Comparison of ENCODE assay signal across 8 cellular contexts in genomic region chr11:95150977-95151684, GRCh38.
DNase-seq lines count a peak whose midpoint lies in the region; ATAC-seq and TF ChIP-seq lines count a peak whose summit lies in the region.

No MANE protein-coding gene starts in this region.

- peak; percentile 97 for TF ChIP-seq CTCF in Panc1 (IDR thresholded peaks at IDR 0.05)
- TF ChIP-seq CTCF in fibroblast of the aortic adventitia (IDR thresholded peaks at IDR 0.05; ENCODE audit: insufficient read depth, low read length) = peak; percentile 71
- TF ChIP-seq CTCF in nephron (IDR thresholded peaks at IDR 0.05; ENCODE audit: unreplicated experiment in 3 of 3) = peak; percentile 73 to 75 (median 75)

- ATAC-seq in GM21390 (IDR thresholded peaks at IDR 0.05; ENCODE audit: unreplicated experiment) = peak; percentile 90
- ATAC-seq in Panc1 = peak; percentile 89
- ATAC-seq in stimulated activated naive CD8-positive, alpha-beta T cell treated with anti-CD3 and anti-CD28 coated beads, Interleukin-15, Interleukin-2, amounts not matched to agents 100 U/mL and 50 U/mL, for 24 hours = peak; percentile 95

- H3K9me3 ChIP-seq in Panc1 (ENCODE audit: control insufficient read depth, insufficient read depth, low read depth, low read length) = no peaks in the 10 kb centered on the region

- no peaks in the 10 kb centered on the region for H3K9me3 Mint-ChIP-seq in nephron

- H3K27ac ChIP-seq in Panc1 (ENCODE audit: low read length) = peak overlapping the region; percentile 70

- peak overlapping the region; percentile 57 to 70 for H3K4me3 ChIP-seq in Panc1 (ENCODE audit: low read depth in 2 of 2, low read length in 2 of 2)
- peak overlapping the region; percentile 62 for H3K4me3 ChIP-seq in fibroblast of the aortic adventitia (ENCODE audit: low read depth, low read length)

- peaks cover 70% of the 10 kb centered on the region for H3K4me1 Mint-ChIP-seq in nephron

- peaks cover 23% of the 10 kb centered on the region for H3K4me1 ChIP-seq in Panc1 (ENCODE audit: control insufficient read depth, insufficient read depth, low read length)

- intact Hi-C loops in Panc1 (cut with micrococcal nuclease; ENCODE audit: unreplicated experiment) = loop anchor here (1.0 to 10.0 kb wide), 4 partner anchors 82 to 615 kb away; partner anchors contain the start of genes CWC15 and KDM4D

- H3K36me3 ChIP-seq in Panc1 (ENCODE audit: control insufficient read depth, insufficient read depth, low read length) = no peaks in the 10 kb centered on the region

- BruUV-seq in Panc1 (replicated peaks; lab: Mats Ljungman, UMichigan) = no TSS peak

- H3K27me3 Mint-ChIP-seq in nephron (ENCODE audit: low read depth) = peaks cover 3% of the 10 kb centered on the region

- H3K36me3 Mint-ChIP-seq in nephron (ENCODE audit: low read depth) = no peaks in the 10 kb centered on the region

- peak; percentile 83 for DNase-seq in DMS 273 (lab: John Stamatoyannopoulos, UW; ENCODE audit: unreplicated experiment)
- DNase-seq in HUDEP-2 (lab: John Stamatoyannopoulos, UW; ENCODE audit: unreplicated experiment in 76 of 76) = peak in 75 of 76 experiments; percentile 47 to 96 (median 91)
- peak; percentile 86 for DNase-seq in Panc1 (ENCODE audit: low read depth, low spot score)
- DNase-seq in activated T-helper 9 cell treated with anti-CD3 and anti-CD28 coated beads, Interleukin-2, amount 50 U/mL, for 16 hours (ENCODE audit: low read depth) = peak; percentile 82
- DNase-seq in fibroblast of the aortic adventitia (ENCODE audit: low read depth) = peak; percentile 91
- DNase-seq in stimulated activated naive CD8-positive, alpha-beta T cell treated with anti-CD3 and anti-CD28 coated beads, Interleukin-15, Interleukin-2, amounts not matched to agents 100 U/mL and 50 U/mL, for 24 hours = peak; percentile 91

- CTCF ChIA-PET in Panc1 (lab: Charles Lee) = interaction anchor here (0.8 to 1.3 kb wide), 4 partner anchors 9 to 614 kb away, joined by 3 to 9 read pairs (median 6); no protein-coding TSS in a partner anchor

- H3K4me3 Mint-ChIP-seq in nephron = peak overlapping the region; percentile 86 to 88 (median 87)

- in situ Hi-C loops in Panc1 (cut with HindIII; ENCODE audit: low pct_unique_long_range_greater_than_20kb, low sequenced_read_pairs) = no loop called here

- POLR2A ChIA-PET in Panc1 (lab: Charles Lee) = no interaction called here

- no peaks in the 10 kb centered on the region for H3K27me3 ChIP-seq in Panc1 (ENCODE audit: control insufficient read depth, insufficient read depth, low read length)

- peak overlapping the region; percentile 89 to 95 (median 90) for H3K27ac Mint-ChIP-seq in nephron

Comparison
In these comparisons a context has a peak if more than half of its experiments do, and no peak if none do; other contexts are left out.
1. Peak in every context shown above with its lines: DNase-seq, ATAC-seq, H3K4me3 ChIP-seq and H3K27ac ChIP-seq.